Comparison of ENCODE assay signal across 1 cellular context in genomic region chr11:47997063-47998053, GRCh38.
TF ChIP-seq lines count a peak whose summit lies in the region.

No MANE protein-coding gene starts in this region.

TF ChIP-seq in A549, 52 proteins besides CTCF, POLR2A, EP300 and RAD21 (continued from another document):
- no peak for TF ChIP-seq ELK1 (IDR thresholded peaks at IDR 0.05; ENCODE audit: low read depth, low read length)
- TF ChIP-seq EHF (CRISPR knock-in tag; IDR thresholded peaks at IDR 0.05), result no peak
- no peak for TF ChIP-seq RCOR1 (IDR thresholded peaks at IDR 0.05; ENCODE audit: low read depth, low read length)
- TF ChIP-seq CHD4 (IDR thresholded peaks at IDR 0.05; ENCODE audit: borderline replicate concordance), result 0 out of 2 replicates have a peak, but pooled peaks have one; percentile 57
TF ChIP-seq in A549: peak in this region for 2.
